In the genomic region with DNA sequence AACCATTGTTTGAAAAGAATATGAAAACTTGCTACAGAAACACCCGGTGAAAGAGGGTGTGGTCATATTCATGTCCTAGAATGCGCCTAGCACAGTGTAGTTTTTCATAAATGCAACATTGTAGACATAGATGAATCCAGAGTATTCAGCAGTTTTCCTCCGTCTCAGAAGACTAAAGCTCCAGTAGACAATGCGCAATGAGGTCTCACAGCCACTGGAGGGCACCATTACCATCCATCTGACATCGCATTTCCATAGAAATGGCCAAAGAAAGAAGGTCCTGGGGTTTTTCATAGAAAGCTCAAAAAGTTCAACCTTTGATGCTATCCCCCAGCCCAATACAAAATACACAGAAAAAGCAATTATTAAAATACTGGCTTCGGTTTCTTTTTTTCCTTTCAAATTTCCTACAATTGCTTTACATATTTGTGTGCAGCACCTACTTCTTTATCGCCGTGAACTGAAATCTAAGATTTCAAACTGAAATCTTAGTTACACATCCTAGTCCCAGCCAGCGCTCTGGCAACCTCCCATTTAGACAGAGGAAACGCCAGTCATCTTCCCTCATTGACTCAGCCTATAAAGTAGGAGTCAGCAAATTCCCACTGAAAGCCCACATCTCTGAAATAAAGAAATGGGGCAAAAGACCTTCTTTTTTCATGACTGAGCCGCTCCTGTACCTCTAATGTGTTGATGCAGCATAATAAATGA, we compare ENCODE assay signal across 8 cellular contexts. TPM values are rescaled to one million over a fixed set of nuclear protein-coding genes. Genes with fewer than 3 reads are reported as not detected.
DNase-seq lines count a peak whose midpoint lies in the region; ATAC-seq lines count a peak whose summit lies in the region.

No MANE protein-coding gene starts in this region.

- peak; percentile 50 to 69 for DNase-seq in AML-193 (lab: John Stamatoyannopoulos, UW)
- peak; percentile 35 for DNase-seq in GM19238 (ENCODE audit: insufficient read length, low spot score)
- peak; percentile 64 for DNase-seq in NCI-H2227 treated with DMSO at 0.1 percent for 48 hours (lab: John Stamatoyannopoulos, UW)
- peak; percentile 66 for DNase-seq in activated CD4-positive, alpha-beta T cell treated with anti-CD3 and anti-CD28 coated beads, Interleukin-2, amount 10 ng/mL, durations not matched to agents 7 days and 5 days
- peak; percentile 13 for DNase-seq in effector CD8-positive, alpha-beta T cell (lab: John Stamatoyannopoulos, UW)
- peak; percentile 70 for DNase-seq in mesenchymal stem cell
- peak in 34 of 49 donors; percentile 8 to 63 (median 32) for DNase-seq in substantia nigra (lab: John Stamatoyannopoulos, UW)

- no peak overlapping the region for H4K8ac ChIP-seq in mesenchymal stem cell (ENCODE audit: low read length)

- peak overlapping the region; percentile 31 for H3K9ac ChIP-seq in mesenchymal stem cell (ENCODE audit: low read length)

- no peak overlapping the region for H2BK15ac ChIP-seq in mesenchymal stem cell (ENCODE audit: low read depth, poor library complexity, severe bottlenecking)

- no peak overlapping the region for H3K18ac ChIP-seq in mesenchymal stem cell (ENCODE audit: low read depth in 1 of 2, low read length in 2 of 2)

- H3K79me1 ChIP-seq in mesenchymal stem cell (replicated peaks; ENCODE audit: low read length, poor library complexity, severe bottlenecking), result peaks cover 4% of the 10 kb centered on the region

- no peaks in the 10 kb centered on the region for H3K27me3 ChIP-seq in mesenchymal stem cell (ENCODE audit: control insufficient read depth in 1 of 2, insufficient read depth in 1 of 2, low read length in 2 of 2)

- peaks cover 0 to 8% of the 10 kb centered on the region in 2 experiments for H3K36me3 ChIP-seq in mesenchymal stem cell (ENCODE audit: control insufficient read depth in 1 of 2, insufficient read depth in 2 of 2, low read depth in 1 of 2, low read length in 2 of 2)

- peaks cover 30% of the 10 kb centered on the region for H3K4me1 Mint-ChIP-seq in activated CD4-positive, alpha-beta T cell treated with anti-CD3 and anti-CD28 coated beads, Interleukin-2, amount 10 ng/mL, durations not matched to agents 7 days and 5 days

- POLR2A ChIA-PET in activated CD4-positive, alpha-beta T cell treated with anti-CD3 and anti-CD28 coated beads, Interleukin-2, amount 10 ng/mL, durations not matched to agents 7 days and 5 days (lab: Charles Lee), result interaction anchor here (0.5 to 0.9 kb wide), 2 partner anchors 94 to 303 kb away, joined by 3 read pairs; no protein-coding TSS in a partner anchor

- H3K14ac ChIP-seq in mesenchymal stem cell (ENCODE audit: low read length in 2 of 2), result no peak overlapping the region

- 33% methylated on average over 11 of the region's 11 CpGs for WGBS in mesenchymal stem cell

- no peaks in the 10 kb centered on the region for H3K9me3 ChIP-seq in mesenchymal stem cell (ENCODE audit: control insufficient read depth, low read length)

- no peak overlapping the region for H2AFZ ChIP-seq in mesenchymal stem cell (ENCODE audit: low read depth, low read length)

- no peak overlapping the region for H2BK5ac ChIP-seq in mesenchymal stem cell (ENCODE audit: low read depth, low read length, poor library complexity, severe bottlenecking)

- no peak overlapping the region for H2BK12ac ChIP-seq in mesenchymal stem cell (ENCODE audit: low read length in 2 of 2)

- H2BK120ac ChIP-seq in mesenchymal stem cell (ENCODE audit: low read depth, low read length), result no peak overlapping the region

- H3K27ac ChIP-seq in mesenchymal stem cell (ENCODE audit: low read length, poor library complexity, severe bottlenecking) (no peak overlapping the region), substantia nigra (ENCODE audit: low read depth, low read length, poor library complexity, severe bottlenecking) (no peak overlapping the region)

- no peak overlapping the region for H3K4me2 ChIP-seq in mesenchymal stem cell (ENCODE audit: low read length, poor library complexity, severe bottlenecking)

- no peaks in the 10 kb centered on the region for H3K9me3 Mint-ChIP-seq in activated CD4-positive, alpha-beta T cell treated with anti-CD3 and anti-CD28 coated beads, Interleukin-2, amount 10 ng/mL, durations not matched to agents 7 days and 5 days

- no peak overlapping the region for H3K4ac ChIP-seq in mesenchymal stem cell (ENCODE audit: low read depth in 1 of 2, low read length in 2 of 2)

- peaks cover 5% of the 10 kb centered on the region for H3K27me3 Mint-ChIP-seq in activated CD4-positive, alpha-beta T cell treated with anti-CD3 and anti-CD28 coated beads, Interleukin-2, amount 10 ng/mL, durations not matched to agents 7 days and 5 days

- CTCF ChIA-PET in activated CD4-positive, alpha-beta T cell treated with anti-CD3 and anti-CD28 coated beads, Interleukin-2, amount 10 ng/mL, durations not matched to agents 7 days and 5 days (lab: Charles Lee), result interaction anchor here (0.6 to 1.7 kb wide), 18 partner anchors 10 to 548 kb away, joined by 3 to 14 read pairs (median 4); partner anchors contain the start of genes IGSF3 and TTF2

- peak overlapping the region in 1 of 2 experiments; percentile 8 for H3K4me3 ChIP-seq in mesenchymal stem cell (ENCODE audit: insufficient read depth in 1 of 2, low read depth in 1 of 2, low read length in 2 of 2)

- no peak overlapping the region for H4K91ac ChIP-seq in mesenchymal stem cell (ENCODE audit: low read length)

- H3K4me1 ChIP-seq in mesenchymal stem cell (ENCODE audit: control insufficient read depth, insufficient read depth, low read depth, low read length), result peaks cover 15% of the 10 kb centered on the region

- peaks cover 4% of the 10 kb centered on the region for H3K36me3 Mint-ChIP-seq in activated CD4-positive, alpha-beta T cell treated with anti-CD3 and anti-CD28 coated beads, Interleukin-2, amount 10 ng/mL, durations not matched to agents 7 days and 5 days (ENCODE audit: low read depth)

- H3K27ac Mint-ChIP-seq in activated CD4-positive, alpha-beta T cell treated with anti-CD3 and anti-CD28 coated beads, Interleukin-2, amount 10 ng/mL, durations not matched to agents 7 days and 5 days, result no peak overlapping the region

- no peak overlapping the region for H3K4me3 Mint-ChIP-seq in activated CD4-positive, alpha-beta T cell treated with anti-CD3 and anti-CD28 coated beads, Interleukin-2, amount 10 ng/mL, durations not matched to agents 7 days and 5 days

- no peak overlapping the region for H3K23ac ChIP-seq in mesenchymal stem cell (ENCODE audit: low read length in 2 of 2)

- no peak overlapping the region for H2AK5ac ChIP-seq in mesenchymal stem cell (ENCODE audit: low read length, severe bottlenecking)

- ATAC-seq in HG03442 (IDR thresholded peaks at IDR 0.05; ENCODE audit: unreplicated experiment), result no peak

RNA-seq across cellular contexts. Expression of gene CD58, which starts 3.9 kb away (rescaled TPM):
- 10 to 100 TPM; 22.5 to 29.2 TPM for total RNA-seq in activated CD4-positive, alpha-beta T cell treated with anti-CD3 and anti-CD28 coated beads, Interleukin-2, amount 10 ng/mL, durations not matched to agents 7 days and 5 days
- 10.5 TPM for polyA plus RNA-seq in mesenchymal stem cell (2013, experiment 1 of 2)
- 10.6 TPM for polyA plus RNA-seq in mesenchymal stem cell (2013, experiment 2 of 2)

Comparison
In these comparisons a context has a peak if more than half of its experiments do, and no peak if none do; other contexts are left out.
1. DNase-seq: peak in every context shown above with its lines; median percentile 70 in mesenchymal stem cell; 66 in activated CD4-positive, alpha-beta T cell treated with anti-CD3 and anti-CD28 coated beads, Interleukin-2, amount 10 ng/mL, durations not matched to agents 7 days and 5 days; 64 in NCI-H2227 treated with DMSO at 0.1 percent for 48 hours; 60 in AML-193; 35 in GM19238; 32 in substantia nigra; 13 in effector CD8-positive, alpha-beta T cell.